Comparison of ENCODE assay signal across 31 cellular contexts in genomic region chr6:132215805-132216204, GRCh38.
"Had no signal": no experiment of that assay in that cellular context is flagged by ENCODE, and none has a peak within 500 bp of the region (broad histone marks: within the 10 kb centered on the region; RNA-seq: fewer than 3 reads in every experiment).

No MANE protein-coding gene starts in this region.

- H3K36me3 ChIP-seq: WERI-Rb-1 had no signal

- H3K4me1 Mint-ChIP-seq: activated CD4-positive, alpha-beta memory T cell treated with anti-CD3 and anti-CD28 coated beads, Interleukin-2, amount 10 ng/mL, durations not matched to agents 7 days and 5 days; activated CD8-positive, alpha-beta memory T cell treated with anti-CD3 and anti-CD28 coated beads, Interleukin-2, amount 10 ng/mL, durations not matched to agents 7 days and 5 days; activated naive CD4-positive, alpha-beta T cell treated with anti-CD3 and anti-CD28 coated beads, Interleukin-2, amount 10 ng/mL, durations not matched to agents 7 days and 5 days; activated naive CD8-positive, alpha-beta T cell treated with anti-CD3 and anti-CD28 coated beads, Interleukin-2, amount 50 U/mL, for 24 hours; brain had no signal

- H3K27ac ChIP-seq: KMS-11, RWPE1, WERI-Rb-1 had no signal

- H3K4me2 ChIP-seq: KMS-11 had no signal

- H3K9ac ChIP-seq: KMS-11 had no signal

- H3K9me3 Mint-ChIP-seq: activated CD4-positive, alpha-beta memory T cell treated with anti-CD3 and anti-CD28 coated beads, Interleukin-2, amount 10 ng/mL, durations not matched to agents 7 days and 5 days; activated naive CD4-positive, alpha-beta T cell treated with anti-CD3 and anti-CD28 coated beads, Interleukin-2, amount 10 ng/mL, durations not matched to agents 7 days and 5 days; activated naive CD8-positive, alpha-beta T cell treated with anti-CD3 and anti-CD28 coated beads, Interleukin-2, amount 50 U/mL, for 24 hours had no signal

- ATAC-seq: activated CD8-positive, alpha-beta memory T cell treated with anti-CD3 and anti-CD28 coated beads, Interleukin-2, amount 10 ng/mL, durations not matched to agents 7 days and 5 days; activated naive CD8-positive, alpha-beta T cell treated with anti-CD3 and anti-CD28 coated beads, Interleukin-2, amount 50 U/mL, for 24 hours; PC-3; Right ventricle myocardium inferior had no signal

- H3K4me3 Mint-ChIP-seq: activated CD4-positive, alpha-beta memory T cell treated with anti-CD3 and anti-CD28 coated beads, Interleukin-2, amount 10 ng/mL, durations not matched to agents 7 days and 5 days; activated CD8-positive, alpha-beta memory T cell treated with anti-CD3 and anti-CD28 coated beads, Interleukin-2, amount 10 ng/mL, durations not matched to agents 7 days and 5 days; activated naive CD4-positive, alpha-beta T cell treated with anti-CD3 and anti-CD28 coated beads, Interleukin-2, amount 10 ng/mL, durations not matched to agents 7 days and 5 days; activated naive CD8-positive, alpha-beta T cell; activated naive CD8-positive, alpha-beta T cell treated with anti-CD3 and anti-CD28 coated beads, Interleukin-2, amount 50 U/mL, for 24 hours; brain had no signal

- H3K36me3 Mint-ChIP-seq: activated CD8-positive, alpha-beta memory T cell treated with anti-CD3 and anti-CD28 coated beads, Interleukin-2, amount 10 ng/mL, durations not matched to agents 7 days and 5 days; activated naive CD4-positive, alpha-beta T cell treated with anti-CD3 and anti-CD28 coated beads, Interleukin-2, amount 10 ng/mL, durations not matched to agents 7 days and 5 days; activated naive CD8-positive, alpha-beta T cell; brain had no signal

- H3K27me3 Mint-ChIP-seq: activated naive CD4-positive, alpha-beta T cell treated with anti-CD3 and anti-CD28 coated beads, Interleukin-2, amount 10 ng/mL, durations not matched to agents 7 days and 5 days; brain had no signal

- DNase-seq: activated CD4-positive, alpha-beta memory T cell treated with anti-CD3 and anti-CD28 coated beads, Interleukin-2, amount 10 ng/mL, durations not matched to agents 7 days and 5 days; activated CD4-positive, alpha-beta T cell treated with anti-CD3 and anti-CD28 coated beads for 1 hour; activated CD4-positive, alpha-beta T cell treated with anti-CD3 and anti-CD28 coated beads for 48 hours; activated CD4-positive, CD25-positive, alpha-beta regulatory T cell; activated CD8-positive, alpha-beta memory T cell treated with anti-CD3 and anti-CD28 coated beads for 24 hours; activated CD8-positive, alpha-beta memory T cell treated with anti-CD3 and anti-CD28 coated beads, Interleukin-2, amount 10 ng/mL, durations not matched to agents 7 days and 5 days; activated CD8-positive, alpha-beta memory T cell treated with anti-CD3 and anti-CD28 coated beads, Interleukin-2, amount 50 U/mL, for 48 hours; activated effector memory CD4-positive, alpha-beta T cell treated with Interleukin-2 at 50 U/mL for 16 hours; activated naive CD4-positive, alpha-beta T cell treated with anti-CD3 and anti-CD28 coated beads, Interleukin-2, amount 10 ng/mL, durations not matched to agents 7 days and 5 days; activated naive CD8-positive, alpha-beta T cell treated with anti-CD3 and anti-CD28 coated beads, Interleukin-2, amount 50 U/mL, for 24 hours; activated T-cell treated with anti-CD3 and anti-CD28 coated beads, Interleukin-2, amount 50 U/mL, for 48 hours; anterior cingulate cortex; central memory CD4-positive, alpha-beta T cell; NCI-H1105; NCI-H1436; NCI-H1694; NCI-H1930; NCI-H2081 treated with DMSO at 0.1 percent for 48 hours; NCI-H345; NCI-H526; NCI-H748 treated with DMSO at 0.1 percent for 48 hours; NK-92 treated with Interleukin-12 subunit alpha and Interleukin-12 subunit beta, amount 100 ng/mL, for 24 hours; PC-3; SIG-M5; T1000; WERI-Rb-1 had no signal

- H3K27ac Mint-ChIP-seq: activated CD4-positive, alpha-beta memory T cell treated with anti-CD3 and anti-CD28 coated beads, Interleukin-2, amount 10 ng/mL, durations not matched to agents 7 days and 5 days; activated CD8-positive, alpha-beta memory T cell treated with anti-CD3 and anti-CD28 coated beads, Interleukin-2, amount 10 ng/mL, durations not matched to agents 7 days and 5 days; activated naive CD4-positive, alpha-beta T cell treated with anti-CD3 and anti-CD28 coated beads, Interleukin-2, amount 10 ng/mL, durations not matched to agents 7 days and 5 days; activated naive CD8-positive, alpha-beta T cell; activated naive CD8-positive, alpha-beta T cell treated with anti-CD3 and anti-CD28 coated beads, Interleukin-2, amount 50 U/mL, for 24 hours; brain had no signal
